In genomic region chr2:146634256-146635068, GRCh38 we compare ENCODE assay signal across 14 cellular contexts.
DNase-seq lines count a peak whose midpoint lies in the region; ATAC-seq, FAIRE-seq and TF ChIP-seq lines count a peak whose summit lies in the region.
"Had no signal": no experiment of that assay in that cellular context is flagged by ENCODE, and none has a peak within 500 bp of the region (broad histone marks: within the 10 kb centered on the region; RNA-seq: fewer than 3 reads in every experiment).

No MANE protein-coding gene starts in this region.

- H4K20me1 ChIP-seq in keratinocyte (ENCODE audit: control insufficient read depth, extremely low read depth, insufficient read depth, low read length), result no peaks in the 10 kb centered on the region

- H3K4me1 Mint-ChIP-seq in Caco-2 (ENCODE audit: low read depth, unreplicated experiment), result no peaks in the 10 kb centered on the region
- H3K4me1 Mint-ChIP-seq: T-cell had no signal

- TF ChIP-seq CTCF in astrocyte of the spinal cord (IDR thresholded peaks at IDR 0.05; ENCODE audit: low read depth, low read length), result no peak
- TF ChIP-seq CTCF in keratinocyte (optimal IDR thresholded peaks at IDR 0.05 in 1 of 3, IDR thresholded peaks at IDR 0.05 in 1 of 3, conservative IDR thresholded peaks at IDR 0.05 in 1 of 3; ENCODE audit: extremely low read depth in 1 of 3, insufficient read depth in 2 of 3, low read length in 3 of 3), result no peak
- TF ChIP-seq CTCF in Caco-2 (IDR thresholded peaks at IDR 0.05; ENCODE audit: insufficient read depth in 1 of 2, low read depth in 1 of 2, low read length in 1 of 2, severe bottlenecking in 1 of 2, unreplicated experiment in 1 of 2), result no peak
- no peak for TF ChIP-seq CTCF in suprapubic skin (IDR thresholded peaks at IDR 0.05)

- H3K27ac ChIP-seq in keratinocyte (ENCODE audit: control insufficient read depth, insufficient read depth, low read length), result peak overlapping the region; percentile 77
- no peak overlapping the region for H3K27ac ChIP-seq in suprapubic skin
- H3K27ac ChIP-seq: ascending aorta, KMS-11 had no signal

- H3K9ac ChIP-seq in keratinocyte (ENCODE audit: control insufficient read depth, extremely low read depth, insufficient read depth, low read length), result no peak overlapping the region
- H3K9ac ChIP-seq: KMS-11 had no signal

- no peaks in the 10 kb centered on the region for H3K9me1 ChIP-seq in keratinocyte (ENCODE audit: control insufficient read depth, extremely low read depth, insufficient read depth, low read length)

- intact Hi-C loops in Caco-2 (cut with micrococcal nuclease; ENCODE audit: unreplicated experiment), result no loop called here

- H3K4me1 ChIP-seq in keratinocyte (ENCODE audit: control insufficient read depth, extremely low read depth, insufficient read depth, low read length), result peaks cover 14% of the 10 kb centered on the region
- no peaks in the 10 kb centered on the region for H3K4me1 ChIP-seq in Caco-2
- no peaks in the 10 kb centered on the region for H3K4me1 ChIP-seq in suprapubic skin
- H3K4me1 ChIP-seq: ascending aorta had no signal

- CTCF ChIA-PET in Caco-2 (lab: Charles Lee), result no interaction called here

- no peak overlapping the region for H2AFZ ChIP-seq in keratinocyte (ENCODE audit: control insufficient read depth, low read length)

- no peaks in the 10 kb centered on the region for H3K36me3 Mint-ChIP-seq in Caco-2 (ENCODE audit: insufficient read depth, unreplicated experiment)
- H3K36me3 Mint-ChIP-seq: T-cell had no signal

- POLR2A ChIA-PET in Caco-2 (lab: Charles Lee), result no interaction called here

- H3K27me3 Mint-ChIP-seq in Caco-2 (ENCODE audit: insufficient read depth, unreplicated experiment), result no peaks in the 10 kb centered on the region
- H3K27me3 Mint-ChIP-seq: T-cell had no signal

- no peak for TF ChIP-seq EP300 in suprapubic skin (IDR thresholded peaks at IDR 0.05)

- peak overlapping the region; percentile 87 for H3K4me2 ChIP-seq in keratinocyte (ENCODE audit: control insufficient read depth, extremely low read depth, insufficient read depth, low read depth, low read length)
- H3K4me2 ChIP-seq: KMS-11 had no signal

- H3K27me3 ChIP-seq in keratinocyte (ENCODE audit: control insufficient read depth, extremely low read depth, insufficient read depth, low read length) (no peaks in the 10 kb centered on the region), Caco-2 (replicated peaks; ENCODE audit: control insufficient read depth, insufficient read depth, low read length) (no peaks in the 10 kb centered on the region), suprapubic skin (no peaks in the 10 kb centered on the region)
- H3K27me3 ChIP-seq: ascending aorta had no signal

- TF ChIP-seq POLR2A in suprapubic skin (IDR thresholded peaks at IDR 0.05), result no peak

- no peaks in the 10 kb centered on the region for H3K9me3 Mint-ChIP-seq in Caco-2 (ENCODE audit: unreplicated experiment)

- DNase-seq in AG08396 (ENCODE audit: low spot score), result peak; percentile 5
- DNase-seq in HS-5 (ENCODE audit: low read depth), result peak; percentile 86
- DNase-seq in astrocyte of the spinal cord (ENCODE audit: low read depth, low spot score), result peak; percentile 80
- DNase-seq in keratinocyte (ENCODE audit: low read depth, low spot score), result peak; percentile 96
- DNase-seq in germinal center (ENCODE audit: low spot score), result no peak
- no peak for DNase-seq in Caco-2
- DNase-seq in suprapubic skin (ENCODE audit: low spot score in 2 of 2), result no peak
- DNase-seq: C1 segment of cervical spinal cord; NCI-H2029 treated with DMSO at 0.1 percent for 48 hours; stimulated activated CD4-positive, alpha-beta T cell treated with anti-CD3 and anti-CD28 coated beads, Interleukin-2, amount 100 ng/mL, for 24 hours; T-cell had no signal

- H3K9me3 ChIP-seq in keratinocyte (ENCODE audit: control insufficient read depth, low read depth, low read length) (no peaks in the 10 kb centered on the region), Caco-2 (no peaks in the 10 kb centered on the region), suprapubic skin (no peaks in the 10 kb centered on the region)
- H3K9me3 ChIP-seq: ascending aorta had no signal

- no peak overlapping the region for H3K27ac Mint-ChIP-seq in Caco-2 (ENCODE audit: unreplicated experiment)
- H3K27ac Mint-ChIP-seq: T-cell had no signal

- peak; percentile 88 for FAIRE-seq in keratinocyte (lab: Jason Lieb, UNC)

- no peaks in the 10 kb centered on the region for H3K79me2 ChIP-seq in keratinocyte (ENCODE audit: control insufficient read depth, insufficient read depth, low read length)

- no peak for ATAC-seq in GM19395 (IDR thresholded peaks at IDR 0.05; ENCODE audit: unreplicated experiment)
- ATAC-seq: T-cell had no signal

- no TSS peak for BruUV-seq in Caco-2 (replicated peaks; lab: Mats Ljungman, UMichigan)

- WGBS in suprapubic skin, result 53% methylated on average over 8 of the region's 8 CpGs

- H3K36me3 ChIP-seq in keratinocyte (ENCODE audit: control insufficient read depth in 2 of 2, extremely low read depth in 1 of 2, insufficient read depth in 2 of 2, low read length in 2 of 2), result no peaks in the 10 kb centered on the region
- H3K36me3 ChIP-seq in Caco-2 (ENCODE audit: control insufficient read depth, insufficient read depth, low read length), result no peaks in the 10 kb centered on the region
- no peaks in the 10 kb centered on the region for H3K36me3 ChIP-seq in suprapubic skin
- H3K36me3 ChIP-seq: ascending aorta had no signal

- in situ Hi-C loops in astrocyte of the spinal cord (cut with HindIII; ENCODE audit: low sequenced_read_pairs), result no loop called here

- H3K4me3 Mint-ChIP-seq in Caco-2 (ENCODE audit: unreplicated experiment), result no peak overlapping the region
- H3K4me3 Mint-ChIP-seq: T-cell had no signal

- H3K4me3 ChIP-seq in astrocyte of the spinal cord (ENCODE audit: low read depth, low read length) (no peak overlapping the region), keratinocyte (ENCODE audit: control insufficient read depth in 2 of 3, extremely low read depth in 1 of 3, insufficient read depth in 2 of 3, low read depth in 1 of 3, low read length in 3 of 3) (peak overlapping the region in 1 of 3 experiments; percentile 43), Caco-2 (ENCODE audit: low read depth, low read length) (no peak overlapping the region), suprapubic skin (no peak overlapping the region)
- H3K4me3 ChIP-seq: ascending aorta had no signal

- dilution Hi-C loops in keratinocyte (cut with MboI; ENCODE audit: extremely low pct_ligation_motif_present, low sequenced_read_pairs), result no loop called here

Comparison
In these comparisons a context has a peak if more than half of its experiments do, and no peak if none do; other contexts are left out.
1. DNase-seq: peak in AG08396 (single experiment), HS-5 (single experiment), astrocyte of the spinal cord (single experiment) and keratinocyte (single experiment); none in germinal center (single experiment), Caco-2 (0 of 2) and suprapubic skin (0 of 2).